In genomic region chr4:25238052-25238451, GRCh38 we compare ENCODE assay signal across 18 cellular contexts.
"Had no signal": no experiment of that assay in that cellular context is flagged by ENCODE, and none has a peak within 500 bp of the region (broad histone marks: within the 10 kb centered on the region; RNA-seq: fewer than 3 reads in every experiment).

No MANE protein-coding gene starts in this region.

- H3K27me3 ChIP-seq: cardiac muscle cell, foreskin keratinocyte, neutrophil, thyroid gland had no signal

- H3K27ac ChIP-seq: cardiac muscle cell, foreskin keratinocyte, lower lobe of right lung, neutrophil, parathyroid adenoma had no signal

- H3K27ac Mint-ChIP-seq: activated T-helper 17 cell treated with anti-CD3 and anti-CD28 coated beads, Interleukin-2, amount 50 U/mL, for 72 hours; stimulated activated effector memory CD8-positive, alpha-beta T cell treated with anti-CD3 and anti-CD28 coated beads, Interleukin-12 subunit alpha, Interleukin-12 subunit beta, amount 100 ng/mL, for 72 hours had no signal

- H3K27me3 Mint-ChIP-seq: activated T-helper 17 cell treated with anti-CD3 and anti-CD28 coated beads, Interleukin-2, amount 50 U/mL, for 72 hours; effector memory CD8-positive, alpha-beta T cell; naive thymus-derived CD8-positive, alpha-beta T cell had no signal

- H3K4me1 ChIP-seq: parathyroid adenoma had no signal

- H3K9ac ChIP-seq: parathyroid adenoma had no signal

- H3K9me3 Mint-ChIP-seq: activated T-helper 17 cell treated with anti-CD3 and anti-CD28 coated beads, Interleukin-2, amount 50 U/mL, for 72 hours; effector memory CD8-positive, alpha-beta T cell; stimulated activated effector memory CD8-positive, alpha-beta T cell treated with anti-CD3 and anti-CD28 coated beads, Interleukin-12 subunit alpha, Interleukin-12 subunit beta, amount 100 ng/mL, for 72 hours had no signal

- H3K36me3 ChIP-seq: cardiac muscle cell, lower lobe of right lung, neutrophil, thyroid gland had no signal

- H3K4me3 ChIP-seq: cardiac muscle cell, lower lobe of right lung, thyroid gland had no signal

- FAIRE-seq: keratinocyte had no signal

- H3K9me3 ChIP-seq: lower lobe of right lung, neutrophil, thyroid gland had no signal

- H3K4me3 Mint-ChIP-seq: activated naive CD4-positive, alpha-beta T cell treated with anti-CD3 and anti-CD28 coated beads for 36 hours; activated T-helper 17 cell treated with anti-CD3 and anti-CD28 coated beads, Interleukin-2, amount 50 U/mL, for 72 hours; effector memory CD8-positive, alpha-beta T cell; stimulated activated effector memory CD8-positive, alpha-beta T cell treated with anti-CD3 and anti-CD28 coated beads, Interleukin-12 subunit alpha, Interleukin-12 subunit beta, amount 100 ng/mL, for 72 hours had no signal

- DNase-seq: activated CD4-positive, CD25-positive, alpha-beta regulatory T cell; activated naive CD4-positive, alpha-beta T cell treated with anti-CD3 and anti-CD28 coated beads for 36 hours; amygdala; effector memory CD8-positive, alpha-beta T cell; foreskin keratinocyte; hippocampal formation; lower lobe of right lung; naive thymus-derived CD8-positive, alpha-beta T cell; stimulated activated CD4-positive, alpha-beta T cell treated with anti-CD3 and anti-CD28 coated beads, Interleukin-4, amount 100 ng/mL, for 24 hours; T-helper 9 cell; thyroid gland had no signal

- H2AFZ ChIP-seq: parathyroid adenoma had no signal

- ATAC-seq: activated T-helper 17 cell treated with anti-CD3 and anti-CD28 coated beads, Interleukin-2, amount 50 U/mL, for 72 hours; effector memory CD8-positive, alpha-beta T cell; foreskin keratinocyte; lower lobe of right lung; naive thymus-derived CD8-positive, alpha-beta T cell; sciatic nerve; stimulated activated effector memory CD8-positive, alpha-beta T cell treated with anti-CD3 and anti-CD28 coated beads, Interleukin-12 subunit alpha, Interleukin-12 subunit beta, amount 100 ng/mL, for 72 hours had no signal
